ENCODE assay signal across 21 cellular contexts in the genomic region with DNA sequence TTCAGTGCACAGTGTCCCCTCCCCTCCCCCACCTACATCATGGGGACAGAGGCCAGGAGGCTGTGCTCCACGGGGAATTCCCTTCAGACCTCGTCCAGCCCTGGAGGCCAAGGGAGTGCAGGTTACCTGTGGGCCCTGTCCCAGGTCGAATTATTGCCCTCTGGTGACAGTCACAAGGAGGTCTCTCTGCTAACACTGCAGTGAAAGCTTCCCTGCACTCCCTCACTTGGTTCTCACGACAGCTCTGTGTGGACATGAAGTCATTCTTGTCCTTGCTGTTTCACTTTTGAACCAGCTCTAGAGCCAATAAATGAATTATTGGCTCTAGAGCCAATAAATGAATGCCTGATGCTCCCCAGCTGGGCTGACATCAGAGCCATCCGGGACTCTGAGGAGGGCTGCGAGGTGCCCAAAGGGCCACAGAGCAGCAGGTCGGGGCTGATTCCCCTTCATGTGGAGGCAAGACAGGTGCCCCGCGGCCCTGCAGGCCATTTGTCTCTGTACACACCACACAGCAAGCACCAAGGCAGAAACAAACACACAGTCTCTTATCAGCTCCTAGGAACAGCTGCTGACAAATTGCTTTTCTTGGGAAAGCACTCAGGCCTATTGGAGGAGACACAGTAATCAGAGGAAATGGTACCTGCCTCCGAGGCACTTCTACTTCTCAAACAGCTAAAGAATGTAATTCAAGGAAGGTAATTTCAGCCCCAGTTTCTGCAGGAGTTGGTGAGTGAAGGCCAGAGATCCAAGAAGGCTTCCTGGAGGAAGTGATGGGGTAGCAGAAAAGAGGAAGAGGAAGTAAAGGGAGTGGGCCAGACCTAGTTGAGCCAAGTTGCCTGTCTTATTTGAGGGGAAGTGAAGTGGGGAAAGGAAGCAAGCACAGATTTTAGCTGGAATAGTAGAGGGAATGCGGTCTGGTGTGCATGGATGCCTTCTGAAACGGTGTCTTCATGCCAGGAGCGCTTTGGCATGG. TPM values are rescaled to one million over a fixed set of nuclear protein-coding genes. Genes with fewer than 3 reads are reported as not detected.
DNase-seq lines count a peak whose midpoint lies in the region; ATAC-seq, FAIRE-seq and TF ChIP-seq lines count a peak whose summit lies in the region.
"Had no signal": no experiment of that assay in that cellular context is flagged by ENCODE, and none has a peak within 500 bp of the region (broad histone marks: within the 10 kb centered on the region; RNA-seq: fewer than 3 reads in every experiment).

No MANE protein-coding gene starts in this region.

- DNase-seq in Right ventricle myocardium superior (no peak), right atrium auricular region (ENCODE audit: low spot score) (no peak), GM12878 (ENCODE audit: low read depth, low spot score) (no peak), mucosa of descending colon (no peak), EL (no peak), immature natural killer cell (no peak)
- no peak for DNase-seq in activated CD4-positive, alpha-beta T cell treated with anti-CD3 and anti-CD28 coated beads, Interleukin-2, amount 10 ng/mL, durations not matched to agents 7 days and 5 days
- no peak for DNase-seq in effector CD4-positive, alpha-beta T cell
- DNase-seq: ACHN; activated CD4-positive, alpha-beta T cell treated with anti-CD3 and anti-CD28 coated beads for 1 hour; activated T-cell treated with anti-CD3 and anti-CD28 coated beads, Interleukin-2, amount 50 U/mL, for 24 hours; NCI-H1105 treated with DMSO at 0.1 percent for 48 hours; NCI-H345; Peyer's patch; substantia nigra had no signal

- POLR2A ChIA-PET in GM12878 (lab: Charles Lee) = no interaction called here
- POLR2A ChIA-PET in activated CD4-positive, alpha-beta T cell treated with anti-CD3 and anti-CD28 coated beads, Interleukin-2, amount 10 ng/mL, durations not matched to agents 7 days and 5 days (lab: Charles Lee) = no interaction called here

- H3K9ac ChIP-seq in GM12878 (ENCODE audit: control insufficient read depth, insufficient read depth, low read length) = no peak overlapping the region

- H3K4me3 Mint-ChIP-seq in immature natural killer cell = no peak overlapping the region
- no peak overlapping the region for H3K4me3 Mint-ChIP-seq in activated CD4-positive, alpha-beta T cell treated with anti-CD3 and anti-CD28 coated beads, Interleukin-2, amount 10 ng/mL, durations not matched to agents 7 days and 5 days
- H3K4me3 Mint-ChIP-seq: activated T-cell treated with anti-CD3 and anti-CD28 coated beads, Interleukin-2, amount 50 U/mL, for 24 hours had no signal

- no peaks in the 10 kb centered on the region for H3K36me3 Mint-ChIP-seq in immature natural killer cell
- no peaks in the 10 kb centered on the region for H3K36me3 Mint-ChIP-seq in activated CD4-positive, alpha-beta T cell treated with anti-CD3 and anti-CD28 coated beads, Interleukin-2, amount 10 ng/mL, durations not matched to agents 7 days and 5 days (ENCODE audit: low read depth)

- intact Hi-C loops in Right ventricle myocardium superior (cut with DNase I) = no loop called here
- intact Hi-C loops in GM12878 (cut with micrococcal nuclease; ENCODE audit: unreplicated experiment) = no loop called here
- intact Hi-C loops in mucosa of descending colon (cut with DNase I, micrococcal nuclease) = no loop called here

- H3K4me1 ChIP-seq in right atrium auricular region (peaks cover 0 to 10% of the 10 kb centered on the region in 2 donors), GM12878 (ENCODE audit: control insufficient read depth, insufficient read depth, low read length) (no peaks in the 10 kb centered on the region), mucosa of descending colon (ENCODE audit: low read depth) (no peaks in the 10 kb centered on the region)
- H3K4me1 ChIP-seq: Peyer's patch had no signal

- H3K27me3 ChIP-seq in right atrium auricular region (no peaks in the 10 kb centered on the region), GM12878 (replicated peaks in 1 of 2; ENCODE audit: control insufficient read depth in 2 of 2, insufficient read depth in 2 of 2, low read length in 1 of 2) (no peaks in the 10 kb centered on the region; a peak in 1 of 4 replicates)
- H3K27me3 ChIP-seq: Peyer's patch had no signal

- SMC1A ChIA-PET in GM12878 (lab: Charles Lee; ENCODE audit: uncharacterized antibody, unreplicated experiment) = no interaction called here

- no peaks in the 10 kb centered on the region for H3K9me3 ChIP-seq in right atrium auricular region
- H3K9me3 ChIP-seq in GM12878 (replicated peaks; ENCODE audit: control insufficient read depth, insufficient read depth, low read length) = no peaks in the 10 kb centered on the region
- no peaks in the 10 kb centered on the region for H3K9me3 ChIP-seq in mucosa of descending colon
- H3K9me3 ChIP-seq: Peyer's patch had no signal

- no peak overlapping the region for H3K4me3 ChIP-seq in right atrium auricular region
- no peak overlapping the region for H3K4me3 ChIP-seq in GM12878
- no peak overlapping the region for H3K4me3 ChIP-seq in mucosa of descending colon
- H3K4me3 ChIP-seq: Peyer's patch had no signal

- TF ChIP-seq CTCF in right atrium auricular region (IDR thresholded peaks at IDR 0.05) (no peak), GM12878 (IDR thresholded peaks at IDR 0.05 in 2 of 3, conservative IDR thresholded peaks at IDR 0.05 in 1 of 3; ENCODE audit: control insufficient read depth in 2 of 3, extremely low read depth in 1 of 3, insufficient read depth in 1 of 3, low read depth in 3 of 3, low read length in 3 of 3) (no peak), mucosa of descending colon (IDR thresholded peaks at IDR 0.05) (no peak)

- no peak overlapping the region for H3K27ac ChIP-seq in right atrium auricular region
- H3K27ac ChIP-seq in GM12878 (ENCODE audit: control insufficient read depth, insufficient read depth) = no peak overlapping the region
- H3K27ac ChIP-seq: Peyer's patch had no signal

- H3K79me2 ChIP-seq in GM12878 (ENCODE audit: control insufficient read depth, insufficient read depth, low read length) = no peaks in the 10 kb centered on the region

- TF ChIP-seq EP300 in GM12878 (IDR thresholded peaks at IDR 0.05; ENCODE audit: borderline replicate concordance in 1 of 2, control insufficient read depth in 1 of 2, low read depth in 2 of 2, low read length in 2 of 2) = no peak

- RAD21 ChIA-PET in GM12878 (lab: Charles Lee; ENCODE audit: unreplicated experiment) = no interaction called here

- H3K9me3 Mint-ChIP-seq in immature natural killer cell = no peaks in the 10 kb centered on the region
- H3K9me3 Mint-ChIP-seq in activated CD4-positive, alpha-beta T cell treated with anti-CD3 and anti-CD28 coated beads, Interleukin-2, amount 10 ng/mL, durations not matched to agents 7 days and 5 days = no peaks in the 10 kb centered on the region
- H3K9me3 Mint-ChIP-seq: activated T-cell treated with anti-CD3 and anti-CD28 coated beads, Interleukin-2, amount 50 U/mL, for 24 hours had no signal

- no peak overlapping the region for H3K4me2 ChIP-seq in GM12878 (ENCODE audit: control insufficient read depth, insufficient read depth)

- H3K27ac Mint-ChIP-seq in immature natural killer cell = no peak overlapping the region
- no peak overlapping the region for H3K27ac Mint-ChIP-seq in activated CD4-positive, alpha-beta T cell treated with anti-CD3 and anti-CD28 coated beads, Interleukin-2, amount 10 ng/mL, durations not matched to agents 7 days and 5 days
- H3K27ac Mint-ChIP-seq: activated T-cell treated with anti-CD3 and anti-CD28 coated beads, Interleukin-2, amount 50 U/mL, for 24 hours had no signal

- in situ Hi-C loops in GM12878 (cut with MboI) = no loop called here

- BruUV-seq in GM12878 (replicated peaks; lab: Mats Ljungman, UMichigan) = no TSS peak

- CTCF ChIA-PET in GM12878 (lab: Yijun Ruan, JAX) = no interaction called here
- CTCF ChIA-PET in activated CD4-positive, alpha-beta T cell treated with anti-CD3 and anti-CD28 coated beads, Interleukin-2, amount 10 ng/mL, durations not matched to agents 7 days and 5 days (lab: Charles Lee) = no interaction called here

- WGBS in GM12878 (ENCODE audit: insufficient coverage, insufficient replicate concordance, low lambda C conversion rate, missing lambda C conversion rate) = 29% methylated on average over 13 of the region's 13 CpGs

- no peak for FAIRE-seq in GM12878 (lab: Jason Lieb, UNC)
- FAIRE-seq: HTR-8/SVneo had no signal

- peaks cover 2 to 7% (median 5%) of the 10 kb centered on the region in 3 donors for H3K27me3 Mint-ChIP-seq in immature natural killer cell (ENCODE audit: low read depth in 3 of 3)
- peaks cover 5% of the 10 kb centered on the region for H3K27me3 Mint-ChIP-seq in activated CD4-positive, alpha-beta T cell treated with anti-CD3 and anti-CD28 coated beads, Interleukin-2, amount 10 ng/mL, durations not matched to agents 7 days and 5 days

- no peaks in the 10 kb centered on the region for H3K4me1 Mint-ChIP-seq in immature natural killer cell
- no peaks in the 10 kb centered on the region for H3K4me1 Mint-ChIP-seq in activated CD4-positive, alpha-beta T cell treated with anti-CD3 and anti-CD28 coated beads, Interleukin-2, amount 10 ng/mL, durations not matched to agents 7 days and 5 days

- no peaks in the 10 kb centered on the region for H3K36me3 ChIP-seq in right atrium auricular region
- no peaks in the 10 kb centered on the region; a peak in 1 of 4 replicates for H3K36me3 ChIP-seq in GM12878 (ENCODE audit: control insufficient read depth in 2 of 2, insufficient read depth in 2 of 2, low read length in 1 of 2)
- H3K36me3 ChIP-seq in mucosa of descending colon (ENCODE audit: low read depth) = no peaks in the 10 kb centered on the region
- H3K36me3 ChIP-seq: Peyer's patch had no signal

- H2AFZ ChIP-seq in GM12878 (ENCODE audit: control insufficient read depth, low read depth, low read length) = no peak overlapping the region

- no peak for TF ChIP-seq POLR2A in GM12878 (IDR thresholded peaks at IDR 0.05; ENCODE audit: low read depth, low read length)

- no peak for TF ChIP-seq RAD21 in GM12878 (IDR thresholded peaks at IDR 0.05; ENCODE audit: insufficient read depth, low read depth, low read length)

- peak; percentile 64 for ATAC-seq in Right ventricle myocardium superior (ENCODE audit: poor library complexity)
- ATAC-seq in GM12878 = no peak
- ATAC-seq in mucosa of descending colon = peak; percentile 54
- ATAC-seq: HCT116 had no signal

- no peaks in the 10 kb centered on the region for H4K20me1 ChIP-seq in GM12878 (ENCODE audit: control insufficient read depth, insufficient read depth)

RNA-seq across cellular contexts. Expression of a gene that starts 27.5 kb away (rescaled TPM):
- not detected for total RNA-seq in Right ventricle myocardium superior
- total RNA-seq in right atrium auricular region = not detected
- total RNA-seq in GM12878 (2013; cell fraction: nucleolus; rRNA removed) = 0.17 TPM in 1 of 2 replicates, not detected in the other
- not detected in 2 replicates for total RNA-seq in GM12878 (2014; rRNA removed)
- not detected in 2 replicates for total RNA-seq in GM12878 (2014; rRNA removed; fragmentation: Illumina TruSeq; extraction: Trizol)
- not detected in 2 replicates for total RNA-seq in GM12878 (2021)
- polyA plus RNA-seq in GM12878 (2011; ENCODE audit: low read depth) = 0.64 TPM
- polyA plus RNA-seq in GM12878 (2011; rRNA removed) = 2.1 and 2.5 TPM in 2 replicates
- polyA plus RNA-seq in GM12878 (2011; cell fraction: cytosol; rRNA removed) = 3.5 and 4.7 TPM in 2 replicates
- polyA plus RNA-seq in GM12878 (2011; cell fraction: nucleus; rRNA removed) = 10.0 and 11.5 TPM in 2 replicates
- polyA plus RNA-seq in GM12878 (2012) = 1.6 and 1.8 TPM in 2 replicates
- not detected in 2 replicates for polyA plus RNA-seq in GM12878 (2014; fragmentation: Illumina TruSeq; extraction: Trizol)
- polyA plus RNA-seq in GM12878 (2014; fragmentation: Nextera tagmentation; extraction: Ambion mirVana) = not detected
- polyA plus RNA-seq in GM12878 (2014; rRNA removed) = 0.04 TPM in 1 of 2 replicates, not detected in the other
- polyA plus RNA-seq in GM12878 (2016; fragmentation: Nextera tagmentation; extraction: Ambion mirVana) = under 1 TPM in 1 of 2 experiments, not detected in 1; 0.06 TPM
- 1.1 and 2.0 TPM in 2 replicates for polyA minus RNA-seq in GM12878 (2011; rRNA and poly(A)+ RNA removed)
- 1.1 and 1.6 TPM in 2 replicates for polyA minus RNA-seq in GM12878 (2011; cell fraction: cytosol; rRNA and poly(A)+ RNA removed)
- 0.86 and 1.1 TPM in 2 replicates for polyA minus RNA-seq in GM12878 (2011; cell fraction: nucleus; rRNA and poly(A)+ RNA removed)
- total RNA-seq in mucosa of descending colon = not detected
- under 1 TPM in 1 of 3 donors, not detected in 2; 0.26 TPM for polyA plus RNA-seq in immature natural killer cell
- not detected for total RNA-seq in activated CD4-positive, alpha-beta T cell treated with anti-CD3 and anti-CD28 coated beads, Interleukin-2, amount 10 ng/mL, durations not matched to agents 7 days and 5 days
- total RNA-seq: chondrocyte; liver; Peyer's patch; T-helper 1 cell treated with Interleukin-12 subunit alpha and Interleukin-12 subunit beta and Interleukin-4 antibody, amounts not matched to agents 30 ng/mL and 1 ng/mL, for 36 hours had no signal
- polyA plus RNA-seq: adipose tissue, liver had no signal
